In the genomic region with DNA sequence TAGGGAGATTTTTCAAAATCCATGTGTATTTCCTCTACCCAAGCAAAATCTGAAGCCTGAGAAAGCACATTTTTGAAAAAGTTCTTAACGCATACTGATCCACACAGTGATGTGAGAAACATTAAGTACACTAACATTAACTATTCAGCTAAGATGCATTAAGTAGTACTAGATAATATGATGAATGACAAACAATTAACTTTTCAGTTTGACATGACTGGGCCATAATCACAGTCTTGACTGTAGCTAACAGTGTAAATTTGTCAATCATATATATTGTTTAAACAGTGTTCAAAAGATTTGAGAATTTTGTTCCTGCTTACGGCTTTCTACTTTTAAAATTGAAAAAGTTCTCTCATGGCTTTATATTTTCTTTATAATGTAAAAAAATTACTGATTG, we compare ENCODE assay signal across 32 cellular contexts.
"Had no signal": no experiment of that assay in that cellular context is flagged by ENCODE, and none has a peak within 500 bp of the region (broad histone marks: within the 10 kb centered on the region; RNA-seq: fewer than 3 reads in every experiment).

No MANE protein-coding gene starts in this region.

- H3K9me3 ChIP-seq: adrenal gland, ascending aorta, body of pancreas, breast epithelium had no signal

- H3K27ac ChIP-seq: adrenal gland, ascending aorta, body of pancreas, brain microvascular endothelial cell, breast epithelium, cardiac muscle cell had no signal

- H3K4me3 ChIP-seq: adrenal gland, ascending aorta, body of pancreas, breast epithelium, cardiac muscle cell had no signal

- DNase-seq: activated effector memory CD4-positive, alpha-beta T cell treated with anti-CD3 and anti-CD28 coated beads, Interleukin-2, amount 50 U/mL, for 16 hours; activated effector memory CD4-positive, alpha-beta T cell treated with Interleukin-2 at 50 U/mL for 16 hours; activated gamma-delta T cell; activated gamma-delta T cell treated with Interleukin-2 at 50 U/mL for 16 hours; activated naive CD4-positive, alpha-beta T cell; activated naive CD4-positive, alpha-beta T cell treated with anti-CD3 and anti-CD28 coated beads for 36 hours; activated naive CD4-positive, alpha-beta T cell treated with anti-CD3 and anti-CD28 coated beads, Interleukin-2, amount 10 ng/mL, durations not matched to agents 7 days and 5 days; activated naive CD4-positive, alpha-beta T cell treated with anti-CD3 and anti-CD28 coated beads, Interleukin-2, amount 50 U/mL, for 16 hours; activated naive CD4-positive, alpha-beta T cell treated with Interleukin-2 at 50 U/mL for 16 hours; activated naive CD8-positive, alpha-beta T cell treated with anti-CD3 and anti-CD28 coated beads for 36 hours; activated naive CD8-positive, alpha-beta T cell treated with anti-CD3 and anti-CD28 coated beads, Interleukin-2, amount 10 ng/mL, durations not matched to agents 7 days and 5 days; activated naive CD8-positive, alpha-beta T cell treated with anti-CD3 and anti-CD28 coated beads, Interleukin-2, amount 50 U/mL, for 24 hours; activated T-cell treated with anti-CD3 and anti-CD28 coated beads, Interleukin-2, amount 50 U/mL, for 1 hour; activated T-cell treated with anti-CD3 and anti-CD28 coated beads, Interleukin-2, amount 50 U/mL, for 24 hours; activated T-cell treated with anti-CD3 and anti-CD28 coated beads, Interleukin-2, amount 50 U/mL, for 4 hours; activated T-cell treated with anti-CD3 and anti-CD28 coated beads, Interleukin-2, amount 50 U/mL, for 48 hours; activated T-cell treated with anti-CD3 and anti-CD28 coated beads, Interleukin-2, amount 50 U/mL, for 72 hours; adrenal gland; amniotic stem cell; amygdala; anterior cingulate cortex; aorta; body of pancreas; brain microvascular endothelial cell; caudate nucleus; central memory CD4-positive, alpha-beta T cell; cerebellar nuclear complex had no signal

- H3K36me3 ChIP-seq: adrenal gland, ascending aorta, brain microvascular endothelial cell, breast epithelium, cardiac muscle cell had no signal

- H3K27me3 ChIP-seq: adrenal gland, ascending aorta, body of pancreas, brain microvascular endothelial cell, breast epithelium, cardiac muscle cell had no signal

- FAIRE-seq: astrocyte, bronchial epithelial cell had no signal
